8 cellular contexts compared by ENCODE assay signal in genomic region chr2:229921101-229921891, GRCh38. TPM values are rescaled to one million over a fixed set of nuclear protein-coding genes. Genes with fewer than 3 reads are reported as not detected.
DNase-seq lines count a peak whose midpoint lies in the region; ATAC-seq and TF ChIP-seq lines count a peak whose summit lies in the region.

No MANE protein-coding gene starts in this region.

- peak; percentile 33 to 82 (median 81) for DNase-seq in NCI-H1417 (lab: John Stamatoyannopoulos, UW)
- DNase-seq in NCI-H1417 treated with DMSO at 0.1 percent for 48 hours (lab: John Stamatoyannopoulos, UW) = no peak
- peak; percentile 13 for DNase-seq in NCI-H146 treated with DMSO at 0.1 percent for 48 hours (lab: John Stamatoyannopoulos, UW; ENCODE audit: unreplicated experiment)
- DNase-seq in WTC11 (ENCODE audit: low spot score) = peak; percentile 57
- DNase-seq in central memory CD8-positive, alpha-beta T cell (ENCODE audit: low spot score in 2 of 2) = peak; percentile 49 to 62
- peak; percentile 42 for DNase-seq in kidney glomerular epithelial cell (lab: John Stamatoyannopoulos, UW)
- peak; percentile 32 to 39 for DNase-seq in stimulated activated CD4-positive, alpha-beta T cell treated with anti-CD3 and anti-CD28 coated beads, Interleukin-1b, Interleukin-23, amount 100 ng/mL, for 1 hour (ENCODE audit: low read depth in 2 of 2)

- no peaks in the 10 kb centered on the region for H3K27me3 Mint-ChIP-seq in WTC11 (ENCODE audit: low read depth)
- no peaks in the 10 kb centered on the region for H3K27me3 Mint-ChIP-seq in central memory CD8-positive, alpha-beta T cell

- ATAC-seq in HG02623 (IDR thresholded peaks at IDR 0.05; ENCODE audit: unreplicated experiment) (peak; percentile 16), WTC11 (peak; percentile 21)
- ATAC-seq in central memory CD8-positive, alpha-beta T cell (replicated peaks; ENCODE audit: extremely low read depth, poor library complexity, severe bottlenecking) = peak; percentile 33

- H3K27ac Mint-ChIP-seq in WTC11 = peak overlapping the region; percentile 95
- H3K27ac Mint-ChIP-seq in central memory CD8-positive, alpha-beta T cell (ENCODE audit: low read depth) = peak overlapping the region; percentile 95

- CTCF ChIA-PET in WTC11 (lab: Charles Lee) = interaction anchor here (0.9 to 2.0 kb wide), 4 partner anchors 10 to 146 kb away, joined by 3 to 10 read pairs (median 4); no protein-coding TSS in a partner anchor

- peaks cover 11% of the 10 kb centered on the region for H3K4me1 Mint-ChIP-seq in WTC11
- peaks cover 44% of the 10 kb centered on the region for H3K4me1 Mint-ChIP-seq in central memory CD8-positive, alpha-beta T cell

- H3K9me3 Mint-ChIP-seq in WTC11 = no peaks in the 10 kb centered on the region
- no peaks in the 10 kb centered on the region for H3K9me3 Mint-ChIP-seq in central memory CD8-positive, alpha-beta T cell

- POLR2A ChIA-PET in WTC11 (lab: Charles Lee) = interaction anchor here (0.6 to 0.7 kb wide), 2 partner anchors 23 to 26 kb away, joined by 3 read pairs; no protein-coding TSS in a partner anchor

- TF ChIP-seq CTCF in WTC11 (IDR thresholded peaks at IDR 0.05) = no peak

- peaks cover 11% of the 10 kb centered on the region for H3K36me3 Mint-ChIP-seq in WTC11
- H3K36me3 Mint-ChIP-seq in central memory CD8-positive, alpha-beta T cell (ENCODE audit: insufficient read depth) = peaks cover 45% of the 10 kb centered on the region

- peak overlapping the region; percentile 97 for H3K4me3 Mint-ChIP-seq in WTC11
- peak overlapping the region; percentile 97 for H3K4me3 Mint-ChIP-seq in central memory CD8-positive, alpha-beta T cell

TF ChIP-seq in WTC11, 78 proteins besides CTCF, POLR2A, EP300 and RAD21:
- TF ChIP-seq ZNF317 (CRISPR knock-in tag; IDR thresholded peaks at IDR 0.05; ENCODE audit: borderline replicate concordance, low read depth) = no peak
- 0 out of 2 replicates have a peak, but pooled peaks have one; percentile 29 for TF ChIP-seq GABPB1 (CRISPR knock-in tag; IDR thresholded peaks at IDR 0.05)
- TF ChIP-seq OVOL2 (CRISPR knock-in tag; IDR thresholded peaks at IDR 0.05; ENCODE audit: borderline replicate concordance) = no peak
- no peak for TF ChIP-seq ZNF532 (CRISPR knock-in tag; IDR thresholded peaks at IDR 0.05; ENCODE audit: borderline replicate concordance)
- TF ChIP-seq PRRX2 (CRISPR knock-in tag; IDR thresholded peaks at IDR 0.05) = no peak
- peak; percentile 99 for TF ChIP-seq ETV6 (CRISPR knock-in tag; IDR thresholded peaks at IDR 0.05)
- TF ChIP-seq FOXJ3 (CRISPR knock-in tag; IDR thresholded peaks at IDR 0.05; ENCODE audit: borderline replicate concordance) = no peak
- no peak for TF ChIP-seq GRHL2 (CRISPR knock-in tag; IDR thresholded peaks at IDR 0.05; ENCODE audit: insufficient replicate concordance, severe bottlenecking)
- no peak for TF ChIP-seq HMGA2 (CRISPR knock-in tag; IDR thresholded peaks at IDR 0.05)
- no peak for TF ChIP-seq FOXP4 (CRISPR knock-in tag; IDR thresholded peaks at IDR 0.05)
- no peak for TF ChIP-seq NFYB (CRISPR knock-in tag; conservative IDR thresholded peaks at IDR 0.05; ENCODE audit: low read depth)

RNA-seq across cellular contexts. Expression of gene TRIP12, which starts 0.5 kb away (rescaled TPM):
- 146 to 152 TPM (median 149 TPM) in 3 replicates for total RNA-seq in WTC11 (2021)

RNA-seq across cellular contexts. Expression of gene FBXO36, which starts 1.0 kb away (rescaled TPM):
- total RNA-seq in WTC11 (2021) = 4.0 to 5.3 TPM (median 4.6 TPM) in 3 replicates
